20 cellular contexts compared by ENCODE assay signal in the genomic region with DNA sequence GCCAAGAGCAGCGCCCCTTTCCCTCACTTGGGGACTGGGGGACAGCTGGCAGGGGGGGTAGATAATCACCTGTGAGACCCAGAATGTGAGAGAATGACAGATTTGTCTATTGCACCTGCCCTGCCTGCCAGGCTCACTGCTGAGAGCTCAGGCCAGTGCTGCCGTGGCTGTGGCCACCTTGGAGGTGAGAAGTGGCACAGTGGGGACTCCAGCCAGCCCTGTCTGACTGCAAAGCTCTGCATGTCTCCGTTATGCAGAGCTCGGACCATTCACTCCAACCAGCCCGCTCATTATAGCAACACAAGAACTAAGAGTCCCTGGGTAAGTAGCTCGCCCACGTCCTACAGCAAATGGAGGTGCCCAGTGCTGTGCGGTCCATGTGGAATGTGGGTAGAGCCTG.
"Had no signal": no experiment of that assay in that cellular context is flagged by ENCODE, and none has a peak within 500 bp of the region (broad histone marks: within the 10 kb centered on the region; RNA-seq: fewer than 3 reads in every experiment).

No MANE protein-coding gene starts in this region.

- H3K9ac ChIP-seq: parathyroid adenoma had no signal

- H3K27ac ChIP-seq: coronary artery, left ventricle myocardium inferior, lower lobe of right lung, parathyroid adenoma, right lobe of liver, stomach, testis, tibial artery, upper lobe of left lung had no signal

- H3K36me3 ChIP-seq: left ventricle myocardium inferior, lower lobe of right lung, right lobe of liver, stomach, tibial artery, upper lobe of left lung had no signal

- H3K36me3 Mint-ChIP-seq: immature natural killer cell, natural killer cell had no signal

- H3K9me3 ChIP-seq: lower lobe of right lung, right lobe of liver, stomach, testis, tibial artery, upper lobe of left lung had no signal

- H3K27ac Mint-ChIP-seq: effector memory CD8-positive, alpha-beta T cell; immature natural killer cell; natural killer cell; progenitor cell of endocrine pancreas had no signal

- H3K4me1 Mint-ChIP-seq: immature natural killer cell, natural killer cell had no signal

- H3K4me3 ChIP-seq: coronary artery, left ventricle myocardium inferior, lower lobe of right lung, right lobe of liver, smooth muscle cell, stomach, testis, tibial artery, upper lobe of left lung had no signal

- H3K4me3 Mint-ChIP-seq: effector memory CD8-positive, alpha-beta T cell; immature natural killer cell; natural killer cell had no signal

- DNase-seq: dermis blood vessel endothelial cell; effector memory CD8-positive, alpha-beta T cell; immature natural killer cell; left ventricle myocardium inferior; lower lobe of right lung; natural killer cell; stimulated activated CD4-positive, alpha-beta T cell treated with anti-CD3 and anti-CD28 coated beads, Interleukin-12 subunit alpha, Interleukin-12 subunit beta, amount 100 ng/mL, for 4 hours; stimulated activated CD4-positive, alpha-beta T cell treated with anti-CD3 and anti-CD28 coated beads, Interleukin-1b, Interleukin-23, amount 100 ng/mL, for 48 hours; stimulated activated CD4-positive, alpha-beta T cell treated with anti-CD3 and anti-CD28 coated beads, Interleukin-4, amount 100 ng/mL, for 1 hour; stimulated activated CD8-positive, alpha-beta memory T cell treated with anti-CD3 and anti-CD28 coated beads, Interleukin-4, amount 100 ng/mL, for 48 hours; stimulated activated naive CD4-positive, alpha-beta T cell treated with Interleukin-2 at 50 U/mL for 16 hours; stomach; testis had no signal

- H3K9me3 Mint-ChIP-seq: effector memory CD8-positive, alpha-beta T cell; immature natural killer cell; natural killer cell had no signal

- H3K27me3 ChIP-seq: right lobe of liver, testis, upper lobe of left lung had no signal

- H3K4me1 ChIP-seq: left ventricle myocardium inferior, lower lobe of right lung, parathyroid adenoma, right lobe of liver, stomach, testis, tibial artery, upper lobe of left lung had no signal
